1 cellular context compared by ENCODE assay signal in the genomic region with DNA sequence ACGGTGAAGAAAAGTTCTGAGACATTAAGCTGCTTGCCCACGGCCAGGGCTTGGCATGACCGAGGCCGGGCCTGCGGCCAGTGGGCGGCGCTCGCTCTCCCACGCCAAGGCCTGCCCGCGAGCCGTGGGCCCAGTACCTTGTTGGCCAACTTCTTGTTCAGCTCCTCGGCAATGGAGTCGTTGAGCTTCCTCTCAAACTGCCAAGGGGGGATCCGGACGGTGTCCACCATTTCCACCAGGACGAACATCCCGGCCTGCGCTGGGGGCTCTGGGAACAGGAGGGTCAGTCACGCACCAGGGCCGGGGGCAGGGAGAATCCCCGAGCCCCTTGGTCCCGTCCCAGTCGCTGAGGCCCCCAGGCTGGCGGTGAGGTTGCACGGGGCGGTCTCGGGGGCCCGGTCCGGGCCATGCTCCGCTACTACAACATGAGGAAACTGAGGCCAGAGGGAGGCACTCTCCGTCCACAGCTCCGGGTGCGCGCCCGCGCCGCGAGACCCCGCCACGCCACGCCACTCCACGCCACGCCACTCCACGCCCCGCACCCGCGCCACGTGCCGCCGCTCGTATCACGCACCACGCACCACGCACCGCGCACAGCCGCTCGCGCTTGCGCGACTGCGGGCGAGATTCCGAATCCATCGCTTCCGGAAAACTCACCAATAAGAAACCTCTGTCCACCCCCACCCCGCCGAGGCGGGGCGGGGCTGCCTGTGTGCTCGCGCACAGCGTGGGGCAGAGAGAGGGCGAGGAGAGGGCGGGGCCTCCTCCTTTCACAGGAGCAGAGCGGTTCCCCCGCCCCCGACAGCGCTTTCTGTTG.
TF ChIP-seq lines count a peak whose summit lies in the region.

A gene with protein sequence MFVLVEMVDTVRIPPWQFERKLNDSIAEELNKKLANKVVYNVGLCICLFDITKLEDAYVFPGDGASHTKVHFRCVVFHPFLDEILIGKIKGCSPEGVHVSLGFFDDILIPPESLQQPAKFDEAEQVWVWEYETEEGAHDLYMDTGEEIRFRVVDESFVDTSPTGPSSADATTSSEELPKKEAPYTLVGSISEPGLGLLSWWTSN (minus strand): TSS at position 617 of the 817 bp plus-strand sequence. CDS start 369 bp downstream, at position 248.

TF ChIP-seq in HepG2, 621 proteins besides CTCF, POLR2A, EP300 and RAD21 (continued from another document and continues in another):
- TF ChIP-seq, protein P1, sequence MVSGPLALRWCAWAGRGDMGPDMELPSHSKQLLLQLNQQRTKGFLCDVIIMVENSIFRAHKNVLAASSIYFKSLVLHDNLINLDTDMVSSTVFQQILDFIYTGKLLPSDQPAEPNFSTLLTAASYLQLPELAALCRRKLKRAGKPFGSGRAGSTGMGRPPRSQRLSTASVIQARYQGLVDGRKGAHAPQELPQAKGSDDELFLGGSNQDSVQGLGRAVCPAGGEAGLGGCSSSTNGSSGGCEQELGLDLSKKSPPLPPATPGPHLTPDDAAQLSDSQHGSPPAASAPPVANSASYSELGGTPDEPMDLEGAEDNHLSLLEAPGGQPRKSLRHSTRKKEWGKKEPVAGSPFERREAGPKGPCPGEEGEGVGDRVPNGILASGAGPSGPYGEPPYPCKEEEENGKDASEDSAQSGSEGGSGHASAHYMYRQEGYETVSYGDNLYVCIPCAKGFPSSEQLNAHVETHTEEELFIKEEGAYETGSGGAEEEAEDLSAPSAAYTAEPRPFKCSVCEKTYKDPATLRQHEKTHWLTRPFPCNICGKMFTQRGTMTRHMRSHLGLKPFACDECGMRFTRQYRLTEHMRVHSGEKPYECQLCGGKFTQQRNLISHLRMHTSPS (CRISPR knock-in tag; IDR thresholded peaks at IDR 0.05; ENCODE audit: low read depth): peak; percentile 47; the same call in 1 of the 2 replicates
- TF ChIP-seq TBL1XR1 (IDR thresholded peaks at IDR 0.05; ENCODE audit: borderline replicate concordance, low read length, partially characterized antibody): no peak
- TF ChIP-seq ZFP41 (CRISPR knock-in tag; IDR thresholded peaks at IDR 0.05; ENCODE audit: borderline replicate concordance): no peak
- no peak for TF ChIP-seq ZMAT3 (CRISPR knock-in tag; conservative IDR thresholded peaks at IDR 0.05)
- TF ChIP-seq, protein P2, sequence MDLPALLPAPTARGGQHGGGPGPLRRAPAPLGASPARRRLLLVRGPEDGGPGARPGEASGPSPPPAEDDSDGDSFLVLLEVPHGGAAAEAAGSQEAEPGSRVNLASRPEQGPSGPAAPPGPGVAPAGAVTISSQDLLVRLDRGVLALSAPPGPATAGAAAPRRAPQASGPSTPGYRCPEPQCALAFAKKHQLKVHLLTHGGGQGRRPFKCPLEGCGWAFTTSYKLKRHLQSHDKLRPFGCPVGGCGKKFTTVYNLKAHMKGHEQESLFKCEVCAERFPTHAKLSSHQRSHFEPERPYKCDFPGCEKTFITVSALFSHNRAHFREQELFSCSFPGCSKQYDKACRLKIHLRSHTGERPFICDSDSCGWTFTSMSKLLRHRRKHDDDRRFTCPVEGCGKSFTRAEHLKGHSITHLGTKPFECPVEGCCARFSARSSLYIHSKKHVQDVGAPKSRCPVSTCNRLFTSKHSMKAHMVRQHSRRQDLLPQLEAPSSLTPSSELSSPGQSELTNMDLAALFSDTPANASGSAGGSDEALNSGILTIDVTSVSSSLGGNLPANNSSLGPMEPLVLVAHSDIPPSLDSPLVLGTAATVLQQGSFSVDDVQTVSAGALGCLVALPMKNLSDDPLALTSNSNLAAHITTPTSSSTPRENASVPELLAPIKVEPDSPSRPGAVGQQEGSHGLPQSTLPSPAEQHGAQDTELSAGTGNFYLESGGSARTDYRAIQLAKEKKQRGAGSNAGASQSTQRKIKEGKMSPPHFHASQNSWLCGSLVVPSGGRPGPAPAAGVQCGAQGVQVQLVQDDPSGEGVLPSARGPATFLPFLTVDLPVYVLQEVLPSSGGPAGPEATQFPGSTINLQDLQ (CRISPR knock-in tag; IDR thresholded peaks at IDR 0.05): 0 out of 2 replicates have a peak, but pooled peaks have one; percentile 63
- no peak for TF ChIP-seq ADNP (CRISPR knock-in tag; IDR thresholded peaks at IDR 0.05)
- 0 out of 2 replicates have a peak, but pooled peaks have one; percentile 1 for TF ChIP-seq IRF2 (CRISPR knock-in tag; IDR thresholded peaks at IDR 0.05)
- no peak for TF ChIP-seq ZFP82 (CRISPR knock-in tag; IDR thresholded peaks at IDR 0.05; ENCODE audit: borderline replicate concordance)
- peak; percentile 37 for TF ChIP-seq RBM39 (IDR thresholded peaks at IDR 0.05; ENCODE audit: low read depth, low read length, poor library complexity, severe bottlenecking)
- TF ChIP-seq RFX1 (IDR thresholded peaks at IDR 0.05): peak; percentile 92
- TF ChIP-seq, protein P3, sequence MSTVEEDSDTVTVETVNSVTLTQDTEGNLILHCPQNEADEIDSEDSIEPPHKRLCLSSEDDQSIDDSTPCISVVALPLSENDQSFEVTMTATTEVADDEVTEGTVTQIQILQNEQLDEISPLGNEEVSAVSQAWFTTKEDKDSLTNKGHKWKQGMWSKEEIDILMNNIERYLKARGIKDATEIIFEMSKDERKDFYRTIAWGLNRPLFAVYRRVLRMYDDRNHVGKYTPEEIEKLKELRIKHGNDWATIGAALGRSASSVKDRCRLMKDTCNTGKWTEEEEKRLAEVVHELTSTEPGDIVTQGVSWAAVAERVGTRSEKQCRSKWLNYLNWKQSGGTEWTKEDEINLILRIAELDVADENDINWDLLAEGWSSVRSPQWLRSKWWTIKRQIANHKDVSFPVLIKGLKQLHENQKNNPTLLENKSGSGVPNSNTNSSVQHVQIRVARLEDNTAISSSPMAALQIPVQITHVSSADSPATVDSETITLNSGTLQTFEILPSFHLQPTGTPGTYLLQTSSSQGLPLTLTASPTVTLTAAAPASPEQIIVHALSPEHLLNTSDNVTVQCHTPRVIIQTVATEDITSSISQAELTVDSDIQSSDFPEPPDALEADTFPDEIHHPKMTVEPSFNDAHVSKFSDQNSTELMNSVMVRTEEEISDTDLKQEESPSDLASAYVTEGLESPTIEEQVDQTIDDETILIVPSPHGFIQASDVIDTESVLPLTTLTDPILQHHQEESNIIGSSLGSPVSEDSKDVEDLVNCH (CRISPR knock-in tag; IDR thresholded peaks at IDR 0.05): no peak
- no peak for TF ChIP-seq ZNF672 (CRISPR knock-in tag; IDR thresholded peaks at IDR 0.05)
- TF ChIP-seq, protein P4, sequence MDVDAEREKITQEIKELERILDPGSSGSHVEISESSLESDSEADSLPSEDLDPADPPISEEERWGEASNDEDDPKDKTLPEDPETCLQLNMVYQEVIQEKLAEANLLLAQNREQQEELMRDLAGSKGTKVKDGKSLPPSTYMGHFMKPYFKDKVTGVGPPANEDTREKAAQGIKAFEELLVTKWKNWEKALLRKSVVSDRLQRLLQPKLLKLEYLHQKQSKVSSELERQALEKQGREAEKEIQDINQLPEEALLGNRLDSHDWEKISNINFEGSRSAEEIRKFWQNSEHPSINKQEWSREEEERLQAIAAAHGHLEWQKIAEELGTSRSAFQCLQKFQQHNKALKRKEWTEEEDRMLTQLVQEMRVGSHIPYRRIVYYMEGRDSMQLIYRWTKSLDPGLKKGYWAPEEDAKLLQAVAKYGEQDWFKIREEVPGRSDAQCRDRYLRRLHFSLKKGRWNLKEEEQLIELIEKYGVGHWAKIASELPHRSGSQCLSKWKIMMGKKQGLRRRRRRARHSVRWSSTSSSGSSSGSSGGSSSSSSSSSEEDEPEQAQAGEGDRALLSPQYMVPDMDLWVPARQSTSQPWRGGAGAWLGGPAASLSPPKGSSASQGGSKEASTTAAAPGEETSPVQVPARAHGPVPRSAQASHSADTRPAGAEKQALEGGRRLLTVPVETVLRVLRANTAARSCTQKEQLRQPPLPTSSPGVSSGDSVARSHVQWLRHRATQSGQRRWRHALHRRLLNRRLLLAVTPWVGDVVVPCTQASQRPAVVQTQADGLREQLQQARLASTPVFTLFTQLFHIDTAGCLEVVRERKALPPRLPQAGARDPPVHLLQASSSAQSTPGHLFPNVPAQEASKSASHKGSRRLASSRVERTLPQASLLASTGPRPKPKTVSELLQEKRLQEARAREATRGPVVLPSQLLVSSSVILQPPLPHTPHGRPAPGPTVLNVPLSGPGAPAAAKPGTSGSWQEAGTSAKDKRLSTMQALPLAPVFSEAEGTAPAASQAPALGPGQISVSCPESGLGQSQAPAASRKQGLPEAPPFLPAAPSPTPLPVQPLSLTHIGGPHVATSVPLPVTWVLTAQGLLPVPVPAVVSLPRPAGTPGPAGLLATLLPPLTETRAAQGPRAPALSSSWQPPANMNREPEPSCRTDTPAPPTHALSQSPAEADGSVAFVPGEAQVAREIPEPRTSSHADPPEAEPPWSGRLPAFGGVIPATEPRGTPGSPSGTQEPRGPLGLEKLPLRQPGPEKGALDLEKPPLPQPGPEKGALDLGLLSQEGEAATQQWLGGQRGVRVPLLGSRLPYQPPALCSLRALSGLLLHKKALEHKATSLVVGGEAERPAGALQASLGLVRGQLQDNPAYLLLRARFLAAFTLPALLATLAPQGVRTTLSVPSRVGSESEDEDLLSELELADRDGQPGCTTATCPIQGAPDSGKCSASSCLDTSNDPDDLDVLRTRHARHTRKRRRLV (CRISPR knock-in tag; IDR thresholded peaks at IDR 0.05): no peak
- TF ChIP-seq, protein P5, sequence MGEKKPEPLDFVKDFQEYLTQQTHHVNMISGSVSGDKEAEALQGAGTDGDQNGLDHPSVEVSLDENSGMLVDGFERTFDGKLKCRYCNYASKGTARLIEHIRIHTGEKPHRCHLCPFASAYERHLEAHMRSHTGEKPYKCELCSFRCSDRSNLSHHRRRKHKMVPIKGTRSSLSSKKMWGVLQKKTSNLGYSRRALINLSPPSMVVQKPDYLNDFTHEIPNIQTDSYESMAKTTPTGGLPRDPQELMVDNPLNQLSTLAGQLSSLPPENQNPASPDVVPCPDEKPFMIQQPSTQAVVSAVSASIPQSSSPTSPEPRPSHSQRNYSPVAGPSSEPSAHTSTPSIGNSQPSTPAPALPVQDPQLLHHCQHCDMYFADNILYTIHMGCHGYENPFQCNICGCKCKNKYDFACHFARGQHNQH (CRISPR knock-in tag; IDR thresholded peaks at IDR 0.05): peak; percentile 48; the same call in 1 of the 2 replicates
- TF ChIP-seq ZNF337 (CRISPR knock-in tag; IDR thresholded peaks at IDR 0.05; ENCODE audit: borderline replicate concordance, low read depth): no peak
- TF ChIP-seq CREM (IDR thresholded peaks at IDR 0.05): no peak; the same call in 1 of the 2 replicates
- no peak for TF ChIP-seq CREM (CRISPR knock-in tag; IDR thresholded peaks at IDR 0.05)
- TF ChIP-seq ARNTL (CRISPR knock-in tag; IDR thresholded peaks at IDR 0.05): no peak
- peak; percentile 45; the same call in 1 of the 2 replicates for TF ChIP-seq ZNF205 (CRISPR knock-in tag; IDR thresholded peaks at IDR 0.05)
- no peak for TF ChIP-seq SKI (IDR thresholded peaks at IDR 0.05; ENCODE audit: partially characterized antibody)
- TF ChIP-seq, protein P6, sequence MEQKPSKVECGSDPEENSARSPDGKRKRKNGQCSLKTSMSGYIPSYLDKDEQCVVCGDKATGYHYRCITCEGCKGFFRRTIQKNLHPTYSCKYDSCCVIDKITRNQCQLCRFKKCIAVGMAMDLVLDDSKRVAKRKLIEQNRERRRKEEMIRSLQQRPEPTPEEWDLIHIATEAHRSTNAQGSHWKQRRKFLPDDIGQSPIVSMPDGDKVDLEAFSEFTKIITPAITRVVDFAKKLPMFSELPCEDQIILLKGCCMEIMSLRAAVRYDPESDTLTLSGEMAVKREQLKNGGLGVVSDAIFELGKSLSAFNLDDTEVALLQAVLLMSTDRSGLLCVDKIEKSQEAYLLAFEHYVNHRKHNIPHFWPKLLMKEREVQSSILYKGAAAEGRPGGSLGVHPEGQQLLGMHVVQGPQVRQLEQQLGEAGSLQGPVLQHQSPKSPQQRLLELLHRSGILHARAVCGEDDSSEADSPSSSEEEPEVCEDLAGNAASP (CRISPR knock-in tag; IDR thresholded peaks at IDR 0.05; ENCODE audit: borderline replicate concordance): 0 out of 2 replicates have a peak, but pooled peaks have one; percentile 50
- TF ChIP-seq NBN (conservative IDR thresholded peaks at IDR 0.05): no peak
- TF ChIP-seq MAFG (CRISPR knock-in tag; IDR thresholded peaks at IDR 0.05): no peak
- TF ChIP-seq, protein P7, sequence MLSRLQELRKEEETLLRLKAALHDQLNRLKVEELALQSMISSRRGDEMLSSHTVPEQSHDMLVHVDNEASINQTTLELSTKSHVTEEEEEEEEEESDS (CRISPR knock-in tag; IDR thresholded peaks at IDR 0.05; ENCODE audit: borderline replicate concordance): no peak
- TF ChIP-seq KDM2A (CRISPR knock-in tag; IDR thresholded peaks at IDR 0.05; ENCODE audit: borderline replicate concordance, low read depth): peak; percentile 89
- TF ChIP-seq, protein P8, sequence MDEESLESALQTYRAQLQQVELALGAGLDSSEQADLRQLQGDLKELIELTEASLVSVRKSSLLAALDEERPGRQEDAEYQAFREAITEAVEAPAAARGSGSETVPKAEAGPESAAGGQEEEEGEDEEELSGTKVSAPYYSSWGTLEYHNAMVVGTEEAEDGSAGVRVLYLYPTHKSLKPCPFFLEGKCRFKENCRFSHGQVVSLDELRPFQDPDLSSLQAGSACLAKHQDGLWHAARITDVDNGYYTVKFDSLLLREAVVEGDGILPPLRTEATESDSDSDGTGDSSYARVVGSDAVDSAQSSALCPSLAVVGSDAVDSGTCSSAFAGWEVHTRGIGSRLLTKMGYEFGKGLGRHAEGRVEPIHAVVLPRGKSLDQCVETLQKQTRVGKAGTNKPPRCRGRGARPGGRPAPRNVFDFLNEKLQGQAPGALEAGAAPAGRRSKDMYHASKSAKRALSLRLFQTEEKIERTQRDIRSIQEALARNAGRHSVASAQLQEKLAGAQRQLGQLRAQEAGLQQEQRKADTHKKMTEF (CRISPR knock-in tag; IDR thresholded peaks at IDR 0.05): peak; percentile 36; the same call in 1 of the 2 replicates
- no peak for TF ChIP-seq ATRX (CRISPR knock-in tag; IDR thresholded peaks at IDR 0.05; ENCODE audit: borderline replicate concordance)
- TF ChIP-seq ZNF720 (CRISPR knock-in tag; IDR thresholded peaks at IDR 0.05): no peak
- TF ChIP-seq, protein P9, sequence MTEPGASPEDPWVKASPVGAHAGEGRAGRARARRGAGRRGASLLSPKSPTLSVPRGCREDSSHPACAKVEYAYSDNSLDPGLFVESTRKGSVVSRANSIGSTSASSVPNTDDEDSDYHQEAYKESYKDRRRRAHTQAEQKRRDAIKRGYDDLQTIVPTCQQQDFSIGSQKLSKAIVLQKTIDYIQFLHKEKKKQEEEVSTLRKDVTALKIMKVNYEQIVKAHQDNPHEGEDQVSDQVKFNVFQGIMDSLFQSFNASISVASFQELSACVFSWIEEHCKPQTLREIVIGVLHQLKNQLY (CRISPR knock-in tag; IDR thresholded peaks at IDR 0.05): no peak
- TF ChIP-seq TBX2 (CRISPR knock-in tag; IDR thresholded peaks at IDR 0.05; ENCODE audit: borderline replicate concordance): no peak; the same call in 1 of the 2 replicates
- no peak for TF ChIP-seq GTF3A (CRISPR knock-in tag; conservative IDR thresholded peaks at IDR 0.05)
- TF ChIP-seq AGO1 (IDR thresholded peaks at IDR 0.05; ENCODE audit: low read depth, low read length, poor library complexity, severe bottlenecking): no peak
- TF ChIP-seq FOXP1 (IDR thresholded peaks at IDR 0.05): no peak
- TF ChIP-seq FOXP1 (CRISPR knock-in tag; IDR thresholded peaks at IDR 0.05): no peak
- TF ChIP-seq, protein P10, sequence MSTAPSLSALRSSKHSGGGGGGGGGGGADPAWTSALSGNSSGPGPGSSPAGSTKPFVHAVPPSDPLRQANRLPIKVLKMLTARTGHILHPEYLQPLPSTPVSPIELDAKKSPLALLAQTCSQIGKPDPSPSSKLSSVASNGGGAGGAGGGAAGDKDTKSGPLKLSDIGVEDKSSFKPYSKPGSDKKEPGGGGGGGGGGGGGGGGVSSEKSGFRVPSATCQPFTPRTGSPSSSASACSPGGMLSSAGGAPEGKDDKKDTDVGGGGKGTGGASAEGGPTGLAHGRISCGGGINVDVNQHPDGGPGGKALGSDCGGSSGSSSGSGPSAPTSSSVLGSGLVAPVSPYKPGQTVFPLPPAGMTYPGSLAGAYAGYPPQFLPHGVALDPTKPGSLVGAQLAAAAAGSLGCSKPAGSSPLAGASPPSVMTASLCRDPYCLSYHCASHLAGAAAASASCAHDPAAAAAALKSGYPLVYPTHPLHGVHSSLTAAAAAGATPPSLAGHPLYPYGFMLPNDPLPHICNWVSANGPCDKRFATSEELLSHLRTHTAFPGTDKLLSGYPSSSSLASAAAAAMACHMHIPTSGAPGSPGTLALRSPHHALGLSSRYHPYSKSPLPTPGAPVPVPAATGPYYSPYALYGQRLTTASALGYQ (CRISPR knock-in tag; IDR thresholded peaks at IDR 0.05): no peak
